In genomic region chr7:149036676-149037075, GRCh38 we compare ENCODE assay signal across 23 cellular contexts. TPM values are rescaled to one million over a fixed set of nuclear protein-coding genes. Genes with fewer than 3 reads are reported as not detected.
DNase-seq lines count a peak whose midpoint lies in the region; ATAC-seq, FAIRE-seq and TF ChIP-seq lines count a peak whose summit lies in the region.
"Had no signal": no experiment of that assay in that cellular context is flagged by ENCODE, and none has a peak within 500 bp of the region (broad histone marks: within the 10 kb centered on the region; RNA-seq: fewer than 3 reads in every experiment).

No MANE protein-coding gene starts in this region.

- no peaks in the 10 kb centered on the region for H3K4me1 ChIP-seq in HepG2 (ENCODE audit: insufficient read depth, low read length)
- H3K4me1 ChIP-seq in right lobe of liver, result no peaks in the 10 kb centered on the region
- H3K4me1 ChIP-seq in HEK293 (ENCODE audit: control insufficient read depth, insufficient read depth, low read length), result no peaks in the 10 kb centered on the region
- H3K4me1 ChIP-seq: BLaER1, Caco-2 had no signal

- CTCF ChIA-PET in HepG2 (lab: Yijun Ruan, JAX; ENCODE audit: low intra/inter-chr PET ratio, low total read pairs), result no interaction called here
- CTCF ChIA-PET in HEK293 (lab: Yijun Ruan, JAX), result interaction anchor here (1.9 kb wide), 1 partner anchor 31 kb away, joined by 5 read pairs; no protein-coding TSS in a partner anchor

- ATAC-seq in HepG2 (no peak), right lobe of liver (no peak)
- ATAC-seq: CD8-positive, alpha-beta T cell had no signal

- H3K4me3 Mint-ChIP-seq in dendritic cell treated with granulocyte-macrophage colony-stimulating factor and Interleukin-4, amounts not matched to agents 40 ng/mL and 50 ng/mL, for 4 days, result no peak overlapping the region
- peak overlapping the region in 4 of 5 donors; percentile 40 to 73 (median 64) for H3K4me3 Mint-ChIP-seq in immature natural killer cell
- H3K4me3 Mint-ChIP-seq: B cell; CD4-positive, CD25-positive, alpha-beta regulatory T cell had no signal

- H2AFZ ChIP-seq in HepG2 (ENCODE audit: low read length), result no peak overlapping the region
- H2AFZ ChIP-seq: GM23248 had no signal

- TF ChIP-seq CTCF in HepG2 (CRISPR knock-in tag; IDR thresholded peaks at IDR 0.05) (no peak), right lobe of liver (IDR thresholded peaks at IDR 0.05) (no peak), HEK293 (tag by site-specific recombination; IDR thresholded peaks at IDR 0.05) (no peak)

- H4K20me1 ChIP-seq in HepG2 (ENCODE audit: insufficient read depth, low read length), result no peaks in the 10 kb centered on the region
- H4K20me1 ChIP-seq: BLaER1 had no signal

- H3K4me1 Mint-ChIP-seq in dendritic cell treated with granulocyte-macrophage colony-stimulating factor and Interleukin-4, amounts not matched to agents 40 ng/mL and 50 ng/mL, for 4 days (ENCODE audit: low read depth), result peaks cover 15% of the 10 kb centered on the region
- H3K4me1 Mint-ChIP-seq in immature natural killer cell, result peaks cover 13 to 19% of the 10 kb centered on the region in 2 donors
- H3K4me1 Mint-ChIP-seq: B cell; CD4-positive, CD25-positive, alpha-beta regulatory T cell had no signal

- H3K27ac Mint-ChIP-seq in dendritic cell treated with granulocyte-macrophage colony-stimulating factor and Interleukin-4, amounts not matched to agents 40 ng/mL and 50 ng/mL, for 4 days, result peak overlapping the region; percentile 19
- H3K27ac Mint-ChIP-seq in immature natural killer cell, result peak overlapping the region in 4 of 6 donors; percentile 19 to 70 (median 70)
- H3K27ac Mint-ChIP-seq: B cell; CD8-positive, alpha-beta T cell had no signal

- H3K4me2 ChIP-seq in HepG2 (ENCODE audit: low read depth, low read length), result no peak overlapping the region
- H3K4me2 ChIP-seq: BLaER1 had no signal

- intact Hi-C loops in HepG2 (cut with micrococcal nuclease; ENCODE audit: unreplicated experiment) (no loop called here), right lobe of liver (cut with DNase I) (no loop called here)
- intact Hi-C loops in dendritic cell treated with granulocyte-macrophage colony-stimulating factor and Interleukin-4, amounts not matched to agents 40 ng/mL and 50 ng/mL, for 4 days (cut with micrococcal nuclease), result no loop called here

- peaks cover 3% of the 10 kb centered on the region for H3K27me3 Mint-ChIP-seq in dendritic cell treated with granulocyte-macrophage colony-stimulating factor and Interleukin-4, amounts not matched to agents 40 ng/mL and 50 ng/mL, for 4 days
- peaks cover 0 to 3% (median 0%) of the 10 kb centered on the region in 3 donors for H3K27me3 Mint-ChIP-seq in immature natural killer cell (ENCODE audit: low read depth in 3 of 3)

- TF ChIP-seq POLR2A in HepG2 (IDR thresholded peaks at IDR 0.05; ENCODE audit: insufficient read depth in 1 of 2, low read depth in 2 of 2, low read length in 2 of 2) (no peak), right lobe of liver (IDR thresholded peaks at IDR 0.05) (no peak)

- H3K9ac ChIP-seq in HepG2 (ENCODE audit: insufficient read depth, low read depth, low read length), result no peak overlapping the region
- H3K9ac ChIP-seq: BLaER1, GM23248 had no signal

- H3K9me3 Mint-ChIP-seq in dendritic cell treated with granulocyte-macrophage colony-stimulating factor and Interleukin-4, amounts not matched to agents 40 ng/mL and 50 ng/mL, for 4 days, result peaks cover 27% of the 10 kb centered on the region
- H3K9me3 Mint-ChIP-seq in immature natural killer cell, result peaks cover 0 to 10% (median 2%) of the 10 kb centered on the region in 6 donors

- no peak overlapping the region for H3K27ac ChIP-seq in HepG2 (ENCODE audit: extremely low read length, insufficient read depth, low read length)
- H3K27ac ChIP-seq in right lobe of liver, result no peak overlapping the region
- no peak overlapping the region for H3K27ac ChIP-seq in HEK293 (ENCODE audit: extremely low read depth, low read depth, low read length)
- H3K27ac ChIP-seq in caudate nucleus (ENCODE audit: low read depth, low read length), result no peak overlapping the region
- H3K27ac ChIP-seq: 22Rv1, BLaER1, C4-2B, GM23248 had no signal

- H3K27me3 ChIP-seq in HepG2 (ENCODE audit: control insufficient read depth in 1 of 2, insufficient read depth in 2 of 2, low read length in 2 of 2) (peaks cover 0 to 2% of the 10 kb centered on the region in 2 experiments; a peak in 2 of 5 replicates), right lobe of liver (no peaks in the 10 kb centered on the region)
- H3K27me3 ChIP-seq: BLaER1 had no signal

- DNase-seq in HepG2 (ENCODE audit: low spot score), result no peak
- DNase-seq in right lobe of liver, result no peak
- no peak for DNase-seq in immature natural killer cell
- no peak for DNase-seq in SIG-M5 treated with dmso at 0.1 percent for 504 hours (lab: John Stamatoyannopoulos, UW; ENCODE audit: unreplicated experiment)
- DNase-seq in caudate nucleus (lab: John Stamatoyannopoulos, UW), result no peak
- DNase-seq: Caco-2; CD4-positive, CD25-positive, alpha-beta regulatory T cell; CD8-positive, alpha-beta T cell; DMS153; DND-41; GM23248; H7; HCEC 1CT had no signal

- H3K9me3 ChIP-seq in HepG2 (ENCODE audit: low read length), result peaks cover 10% of the 10 kb centered on the region
- no peaks in the 10 kb centered on the region for H3K9me3 ChIP-seq in right lobe of liver
- H3K9me3 ChIP-seq in HEK293 (ENCODE audit: control insufficient read depth, insufficient read depth, low read depth, low read length), result no peaks in the 10 kb centered on the region

- H3K36me3 Mint-ChIP-seq in dendritic cell treated with granulocyte-macrophage colony-stimulating factor and Interleukin-4, amounts not matched to agents 40 ng/mL and 50 ng/mL, for 4 days (ENCODE audit: low read depth), result peaks cover 13% of the 10 kb centered on the region
- peaks cover 0 to 7% (median 3%) of the 10 kb centered on the region in 3 donors for H3K36me3 Mint-ChIP-seq in immature natural killer cell
- H3K36me3 Mint-ChIP-seq: CD4-positive, CD25-positive, alpha-beta regulatory T cell; CD8-positive, alpha-beta T cell had no signal

- H3K4me3 ChIP-seq in HepG2 (replicated peaks in 1 of 3; ENCODE audit: insufficient read depth in 1 of 3, low read depth in 2 of 3, low read length in 3 of 3) (no peak overlapping the region), right lobe of liver (no peak overlapping the region), HEK293 (ENCODE audit: low read depth, low read length) (no peak overlapping the region)
- H3K4me3 ChIP-seq: GM23248 had no signal

- H3K79me2 ChIP-seq in HepG2 (ENCODE audit: insufficient read depth, low read length), result no peaks in the 10 kb centered on the region

- no peak for FAIRE-seq in HepG2 (lab: Jason Lieb, UNC)
- FAIRE-seq: A204.1, G401.6, GM12892, H1 had no signal

- H3K36me3 ChIP-seq in HepG2 (replicated peaks in 1 of 2; ENCODE audit: control insufficient read depth in 1 of 2, insufficient read depth in 2 of 2, low read length in 2 of 2) (no peaks in the 10 kb centered on the region), right lobe of liver (no peaks in the 10 kb centered on the region), HEK293 (ENCODE audit: control insufficient read depth in 2 of 2, insufficient read depth in 1 of 2, low read length in 2 of 2) (no peaks in the 10 kb centered on the region)
- H3K36me3 ChIP-seq: BLaER1 had no signal

- no TSS peak for BruUV-seq in HepG2 (replicated peaks; lab: Mats Ljungman, UMichigan)

- no peak for TF ChIP-seq EP300 in HepG2 (IDR thresholded peaks at IDR 0.05; ENCODE audit: low read depth in 2 of 2, low read length in 2 of 2)
- TF ChIP-seq EP300 in HepG2 (CRISPR knock-in tag; IDR thresholded peaks at IDR 0.05; ENCODE audit: borderline replicate concordance), result no peak

- 100% methylated on average over 1 of the region's 1 CpG for WGBS in HepG2 (ENCODE audit: low lambda C conversion rate)
- 100% methylated on average over 1 of the region's 1 CpG for WGBS in right lobe of liver (ENCODE audit: insufficient coverage, low coverage, low lambda C conversion rate, missing lambda C conversion rate)

- TF ChIP-seq RAD21 in HepG2 (CRISPR knock-in tag; IDR thresholded peaks at IDR 0.05), result no peak

- POLR2A ChIA-PET in HepG2 (lab: Yijun Ruan, JAX), result no interaction called here
- POLR2A ChIA-PET in HEK293 (lab: Yijun Ruan, JAX), result interaction anchor here (0.6 kb wide), 1 partner anchor 21 kb away, joined by 4 read pairs; no protein-coding TSS in a partner anchor

- in situ Hi-C loops in HepG2 (cut with HindIII; ENCODE audit: extremely low pct_ligation_motif_present, low pct_unique_long_range_greater_than_20kb), result no loop called here

RNA-seq across cellular contexts. Expression of gene PDIA4, which starts 8.4 kb away (rescaled TPM):
- 171 and 402 TPM in 2 replicates for total RNA-seq in HepG2 (2016; rRNA removed; fragmentation: Illumina TruSeq; extraction: Trizol)
- 22.9 and 25.7 TPM in 2 replicates for total RNA-seq in HepG2 (2016; cell fraction: cytosol; rRNA removed; fragmentation: Illumina TruSeq; extraction: Trizol; ENCODE audit: low read depth)
- total RNA-seq in HepG2 (2016; cell fraction: insoluble cytoplasmic fraction; rRNA removed; fragmentation: Illumina TruSeq; extraction: Trizol), result 147 and 420 TPM in 2 replicates
- 46.8 and 54.4 TPM in 2 replicates for total RNA-seq in HepG2 (2016; cell fraction: membrane; rRNA removed; fragmentation: Illumina TruSeq; extraction: Trizol)
- total RNA-seq in HepG2 (2016; cell fraction: nucleus; rRNA removed; fragmentation: Illumina TruSeq; extraction: Trizol), result 291 and 344 TPM in 2 replicates
- polyA plus RNA-seq in HepG2 (2011; rRNA removed), result 257 and 278 TPM in 2 replicates
- 265 and 293 TPM in 2 replicates for polyA plus RNA-seq in HepG2 (2011; cell fraction: cytosol; rRNA removed)
- 106 and 130 TPM in 2 replicates for polyA plus RNA-seq in HepG2 (2011; cell fraction: nucleus; rRNA removed)
- 244 and 280 TPM in 2 replicates for polyA plus RNA-seq in HepG2 (2012)
- polyA plus RNA-seq in HepG2 (2016; cell fraction: cytosol; fragmentation: Illumina TruSeq; extraction: Trizol; ENCODE audit: low read depth), result 19.9 and 20.2 TPM in 2 replicates
- 150 and 172 TPM in 2 replicates for polyA plus RNA-seq in HepG2 (2016; cell fraction: insoluble cytoplasmic fraction; fragmentation: Illumina TruSeq; extraction: Trizol; ENCODE audit: low read depth)
- 32.6 and 38.7 TPM in 2 replicates for polyA plus RNA-seq in HepG2 (2016; cell fraction: membrane; fragmentation: Illumina TruSeq; extraction: Trizol; ENCODE audit: low read depth)
- 470 and 531 TPM in 2 replicates for polyA plus RNA-seq in HepG2 (2016; cell fraction: nucleus; fragmentation: Illumina TruSeq; extraction: Trizol; ENCODE audit: insufficient read depth, low read depth)
- 88.5 and 200 TPM in 2 replicates for polyA minus RNA-seq in HepG2 (2011; rRNA and poly(A)+ RNA removed; ENCODE audit: low replicate concordance)
- polyA minus RNA-seq in HepG2 (2011; cell fraction: cytosol; rRNA and poly(A)+ RNA removed), result 156 and 159 TPM in 2 replicates
- 65.0 and 77.7 TPM in 2 replicates for polyA minus RNA-seq in HepG2 (2011; cell fraction: nucleus; rRNA and poly(A)+ RNA removed)
- total RNA-seq in right lobe of liver, result 100 to 1,000 TPM; 218 to 368 (median 272) TPM
- polyA plus RNA-seq in immature natural killer cell, result 100 to 1,000 TPM in 2 of 3 donors, 10 to 100 TPM in 1; 84.4 to 160 (median 125) TPM

RNA-seq across cellular contexts. Expression of gene ZNF786, which starts 53.8 kb away (rescaled TPM):
- total RNA-seq in HepG2 (2016; rRNA removed; fragmentation: Illumina TruSeq; extraction: Trizol) (4.0 and 4.3 TPM in 2 replicates), right lobe of liver (1 to 10 TPM; 2.0 to 2.7 (median 2.4) TPM)
- total RNA-seq in HepG2 (2016; cell fraction: cytosol; rRNA removed; fragmentation: Illumina TruSeq; extraction: Trizol; ENCODE audit: low read depth), result 0.79 and 0.81 TPM in 2 replicates
- total RNA-seq in HepG2 (2016; cell fraction: insoluble cytoplasmic fraction; rRNA removed; fragmentation: Illumina TruSeq; extraction: Trizol), result 4.0 and 4.4 TPM in 2 replicates
- 2.8 and 3.0 TPM in 2 replicates for total RNA-seq in HepG2 (2016; cell fraction: membrane; rRNA removed; fragmentation: Illumina TruSeq; extraction: Trizol)
- 3.2 and 4.4 TPM in 2 replicates for total RNA-seq in HepG2 (2016; cell fraction: nucleus; rRNA removed; fragmentation: Illumina TruSeq; extraction: Trizol)
- polyA plus RNA-seq in HepG2 (2011; rRNA removed) (2.0 and 2.8 TPM in 2 replicates), immature natural killer cell (10 to 100 TPM in 1 of 3 donors, 1 to 10 TPM in 2; 1.1 to 15.8 (median 2.6) TPM)
- polyA plus RNA-seq in HepG2 (2011; cell fraction: cytosol; rRNA removed), result 2.0 and 2.2 TPM in 2 replicates
- polyA plus RNA-seq in HepG2 (2011; cell fraction: nucleus; rRNA removed), result 3.3 and 4.5 TPM in 2 replicates
- polyA plus RNA-seq in HepG2 (2012), result 2.0 and 2.5 TPM in 2 replicates
- 0.37 and 0.44 TPM in 2 replicates for polyA plus RNA-seq in HepG2 (2016; cell fraction: cytosol; fragmentation: Illumina TruSeq; extraction: Trizol; ENCODE audit: low read depth)
- 4.1 and 4.2 TPM in 2 replicates for polyA plus RNA-seq in HepG2 (2016; cell fraction: insoluble cytoplasmic fraction; fragmentation: Illumina TruSeq; extraction: Trizol; ENCODE audit: low read depth)
- polyA plus RNA-seq in HepG2 (2016; cell fraction: membrane; fragmentation: Illumina TruSeq; extraction: Trizol; ENCODE audit: low read depth), result 1.1 and 1.2 TPM in 2 replicates
- polyA plus RNA-seq in HepG2 (2016; cell fraction: nucleus; fragmentation: Illumina TruSeq; extraction: Trizol; ENCODE audit: insufficient read depth, low read depth), result 7.1 and 7.5 TPM in 2 replicates
- 5.7 and 7.5 TPM in 2 replicates for polyA minus RNA-seq in HepG2 (2011; rRNA and poly(A)+ RNA removed; ENCODE audit: low replicate concordance)
- polyA minus RNA-seq in HepG2 (2011; cell fraction: cytosol; rRNA and poly(A)+ RNA removed), result 2.5 and 2.9 TPM in 2 replicates
- 4.9 and 6.2 TPM in 2 replicates for polyA minus RNA-seq in HepG2 (2011; cell fraction: nucleus; rRNA and poly(A)+ RNA removed)

Comparison
In these comparisons a context has a peak if more than half of its experiments do, and no peak if none do; other contexts are left out.
1. Of the 63 proteins assayed by ChIP-seq in both HepG2 and HEK293: peak only in HepG2: none; only in HEK293: SETDB1; in both: none; in neither: 62.